In the genomic region with DNA sequence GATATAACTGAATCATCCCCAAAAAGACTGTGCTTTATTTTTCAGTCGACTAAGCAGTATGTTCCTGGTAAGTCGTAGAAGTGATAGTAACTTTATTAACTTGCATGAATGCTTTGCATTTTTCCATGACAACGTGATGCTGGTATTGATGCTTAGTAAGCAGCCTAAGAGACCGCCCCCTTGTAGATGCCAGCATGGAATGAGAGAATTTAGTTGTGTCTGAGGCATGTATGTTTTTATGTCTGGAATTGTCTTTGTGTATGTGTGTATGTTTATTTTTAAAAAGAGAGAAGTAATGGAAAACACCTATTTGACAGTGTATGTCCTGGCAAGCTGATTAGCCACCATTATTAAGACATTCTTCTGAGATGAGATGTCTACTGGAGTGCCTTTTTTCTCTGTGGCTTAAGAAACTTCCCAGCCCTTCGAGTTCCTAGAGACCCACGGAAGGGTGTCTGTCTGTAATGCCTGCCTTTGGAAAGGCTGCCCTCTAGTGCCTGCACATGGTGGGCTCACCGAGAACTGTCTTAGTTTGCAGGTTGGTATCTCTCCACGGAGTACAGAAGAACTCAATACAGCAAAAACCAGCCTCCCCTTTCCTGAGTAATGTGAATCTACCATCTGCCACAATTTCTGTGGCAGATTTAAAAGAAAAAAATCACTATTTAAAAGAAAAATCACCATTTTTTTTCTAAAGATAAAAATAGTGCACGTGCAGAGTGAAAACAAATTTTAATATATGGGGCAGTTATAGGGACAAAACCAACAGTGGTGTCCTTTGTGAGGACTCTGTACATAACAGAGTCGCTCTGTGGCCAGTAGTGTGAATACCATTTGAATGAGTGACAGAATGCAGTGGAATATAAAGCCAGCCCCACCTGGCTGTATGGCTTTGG, we compare ENCODE assay signal across 9 cellular contexts.
DNase-seq lines count a peak whose midpoint lies in the region; ATAC-seq and TF ChIP-seq lines count a peak whose summit lies in the region.
"Had no signal": no experiment of that assay in that cellular context is flagged by ENCODE, and none has a peak within 500 bp of the region (broad histone marks: within the 10 kb centered on the region; RNA-seq: fewer than 3 reads in every experiment).

No MANE protein-coding gene starts in this region.

- no peaks in the 10 kb centered on the region for H3K27me3 ChIP-seq in CD8-positive, alpha-beta T cell (ENCODE audit: insufficient read depth, low read length)

- intact Hi-C loops in CD8-positive, alpha-beta T cell (cut with DNase I, micrococcal nuclease), result loop anchor here (2.0 to 10.0 kb wide), 5 partner anchors 177 to 1979 kb away; a partner anchor contains a TSS

- POLR2A ChIA-PET in CD8-positive, alpha-beta T cell (lab: Charles Lee), result no interaction called here
- POLR2A ChIA-PET in activated CD4-positive, alpha-beta T cell treated with anti-CD3 and anti-CD28 coated beads, Interleukin-2, amount 10 ng/mL, durations not matched to agents 7 days and 5 days (lab: Charles Lee), result no interaction called here

- no peaks in the 10 kb centered on the region for H3K9me3 ChIP-seq in CD8-positive, alpha-beta T cell (ENCODE audit: low read length)

- peak; percentile 89 for ATAC-seq in CD8-positive, alpha-beta T cell
- peak; percentile 94 for ATAC-seq in GM19372 (IDR thresholded peaks at IDR 0.05; ENCODE audit: low read depth, unreplicated experiment)
- peak; percentile 97 for ATAC-seq in HG03460 (IDR thresholded peaks at IDR 0.05; ENCODE audit: unreplicated experiment)

- TF ChIP-seq CTCF in CD8-positive, alpha-beta T cell (IDR thresholded peaks at IDR 0.05), result peak; percentile 86

- no peak overlapping the region for H3K4me3 ChIP-seq in CD8-positive, alpha-beta T cell (ENCODE audit: low read depth, low read length)

- H3K36me3 ChIP-seq in CD8-positive, alpha-beta T cell (ENCODE audit: insufficient read depth, low read length), result no peaks in the 10 kb centered on the region

- H3K4me3 Mint-ChIP-seq in CD8-positive, alpha-beta T cell, result no peak overlapping the region
- H3K4me3 Mint-ChIP-seq in activated CD4-positive, alpha-beta T cell treated with anti-CD3 and anti-CD28 coated beads, Interleukin-2, amount 10 ng/mL, durations not matched to agents 7 days and 5 days, result peak overlapping the region; percentile 30
- H3K4me3 Mint-ChIP-seq: activated naive CD8-positive, alpha-beta T cell had no signal

- H3K27ac Mint-ChIP-seq in CD8-positive, alpha-beta T cell, result no peak overlapping the region
- H3K27ac Mint-ChIP-seq in activated CD4-positive, alpha-beta T cell treated with anti-CD3 and anti-CD28 coated beads, Interleukin-2, amount 10 ng/mL, durations not matched to agents 7 days and 5 days, result no peak overlapping the region
- H3K27ac Mint-ChIP-seq: activated naive CD8-positive, alpha-beta T cell had no signal

- H3K9me3 Mint-ChIP-seq in CD8-positive, alpha-beta T cell, result no peaks in the 10 kb centered on the region
- no peaks in the 10 kb centered on the region for H3K9me3 Mint-ChIP-seq in activated CD4-positive, alpha-beta T cell treated with anti-CD3 and anti-CD28 coated beads, Interleukin-2, amount 10 ng/mL, durations not matched to agents 7 days and 5 days

- no peak overlapping the region for H3K27ac ChIP-seq in CD8-positive, alpha-beta T cell (ENCODE audit: low read depth, low read length)

- no peaks in the 10 kb centered on the region for H3K27me3 Mint-ChIP-seq in CD8-positive, alpha-beta T cell (ENCODE audit: low read depth)
- H3K27me3 Mint-ChIP-seq in activated CD4-positive, alpha-beta T cell treated with anti-CD3 and anti-CD28 coated beads, Interleukin-2, amount 10 ng/mL, durations not matched to agents 7 days and 5 days, result peaks cover 6% of the 10 kb centered on the region
- H3K27me3 Mint-ChIP-seq: activated naive CD8-positive, alpha-beta T cell had no signal

- peak; percentile 5 to 68 (median 48) for DNase-seq in CD8-positive, alpha-beta T cell
- DNase-seq in NCI-H524 treated with DMSO at 0.1 percent for 48 hours (lab: John Stamatoyannopoulos, UW) (peak; percentile 7), dermis microvascular lymphatic vessel endothelial cell (ENCODE audit: low read depth in 2 of 2) (peak; percentile 56 to 88), lung microvascular endothelial cell (ENCODE audit: low read depth in 2 of 2) (peak; percentile 83 to 90)
- DNase-seq in activated CD4-positive, alpha-beta T cell treated with anti-CD3 and anti-CD28 coated beads, Interleukin-2, amount 10 ng/mL, durations not matched to agents 7 days and 5 days, result peak; percentile 72
- peak; percentile 20 for DNase-seq in stimulated activated CD8-positive, alpha-beta memory T cell treated with anti-CD3 and anti-CD28 coated beads, Interleukin-15, amount 100 ng/mL, for 1 hour (ENCODE audit: low read depth)

- peaks cover 4% of the 10 kb centered on the region for H3K4me1 ChIP-seq in CD8-positive, alpha-beta T cell (ENCODE audit: insufficient read depth, low read length)

- CTCF ChIA-PET in CD8-positive, alpha-beta T cell (lab: Charles Lee), result interaction anchor here (0.6 to 1.5 kb wide), 4 partner anchors 10 to 425 kb away, joined by 3 to 8 read pairs (median 3); no protein-coding TSS in a partner anchor
- CTCF ChIA-PET in activated CD4-positive, alpha-beta T cell treated with anti-CD3 and anti-CD28 coated beads, Interleukin-2, amount 10 ng/mL, durations not matched to agents 7 days and 5 days (lab: Charles Lee), result interaction anchor here (0.6 to 0.7 kb wide), 4 partner anchors 146 to 851 kb away, joined by 3 to 5 read pairs (median 4); no protein-coding TSS in a partner anchor

- H3K4me1 Mint-ChIP-seq in CD8-positive, alpha-beta T cell (ENCODE audit: low read depth), result peaks cover 9% of the 10 kb centered on the region
- peaks cover 16% of the 10 kb centered on the region for H3K4me1 Mint-ChIP-seq in activated CD4-positive, alpha-beta T cell treated with anti-CD3 and anti-CD28 coated beads, Interleukin-2, amount 10 ng/mL, durations not matched to agents 7 days and 5 days

- no peaks in the 10 kb centered on the region for H3K36me3 Mint-ChIP-seq in CD8-positive, alpha-beta T cell
- H3K36me3 Mint-ChIP-seq in activated CD4-positive, alpha-beta T cell treated with anti-CD3 and anti-CD28 coated beads, Interleukin-2, amount 10 ng/mL, durations not matched to agents 7 days and 5 days (ENCODE audit: low read depth), result no peaks in the 10 kb centered on the region
- H3K36me3 Mint-ChIP-seq: activated naive CD8-positive, alpha-beta T cell had no signal

Comparison
In these comparisons a context has a peak if more than half of its experiments do, and no peak if none do; other contexts are left out.
1. DNase-seq: peak in every context shown above with its lines; median percentile 86 in lung microvascular endothelial cell; 72 in activated CD4-positive, alpha-beta T cell treated with anti-CD3 and anti-CD28 coated beads, Interleukin-2, amount 10 ng/mL, durations not matched to agents 7 days and 5 days; 72 in dermis microvascular lymphatic vessel endothelial cell; 48 in CD8-positive, alpha-beta T cell; 20 in stimulated activated CD8-positive, alpha-beta memory T cell treated with anti-CD3 and anti-CD28 coated beads, Interleukin-15, amount 100 ng/mL, for 1 hour; 7 in NCI-H524 treated with DMSO at 0.1 percent for 48 hours.